8 cellular contexts compared by ENCODE assay signal in genomic region chr15:67100808-67101581, GRCh38. TPM values are rescaled to one million over a fixed set of nuclear protein-coding genes. Genes with fewer than 3 reads are reported as not detected.
DNase-seq lines count a peak whose midpoint lies in the region; ATAC-seq and TF ChIP-seq lines count a peak whose summit lies in the region.

No MANE protein-coding gene starts in this region.

- H3K36me3 ChIP-seq in left ventricle myocardium inferior = no peaks in the 10 kb centered on the region

- ATAC-seq in GM18873 (IDR thresholded peaks at IDR 0.05; ENCODE audit: low FRiP score, unreplicated experiment) (peak; percentile 73), HG02852 (IDR thresholded peaks at IDR 0.05; ENCODE audit: unreplicated experiment) (peak; percentile 73)

- peaks cover 85% of the 10 kb centered on the region for H3K4me1 ChIP-seq in left ventricle myocardium inferior

- H3K27ac Mint-ChIP-seq in activated CD4-positive, alpha-beta T cell treated with anti-CD3 and anti-CD28 coated beads, Interleukin-2, amount 10 ng/mL, durations not matched to agents 24 days and 14 days = no peak overlapping the region

- no peak overlapping the region for H3K4me3 ChIP-seq in left ventricle myocardium inferior

- H3K4me3 Mint-ChIP-seq in activated CD4-positive, alpha-beta T cell treated with anti-CD3 and anti-CD28 coated beads, Interleukin-2, amount 10 ng/mL, durations not matched to agents 24 days and 14 days = no peak overlapping the region

- H3K27ac ChIP-seq in left ventricle myocardium inferior (replicated peaks) = no peak overlapping the region

- H3K27me3 Mint-ChIP-seq in activated CD4-positive, alpha-beta T cell treated with anti-CD3 and anti-CD28 coated beads, Interleukin-2, amount 10 ng/mL, durations not matched to agents 24 days and 14 days = no peaks in the 10 kb centered on the region

- peak; percentile 88 for DNase-seq in activated CD4-positive, alpha-beta T cell treated with anti-CD3 and anti-CD28 coated beads, Interleukin-2, amount 10 ng/mL, durations not matched to agents 24 days and 14 days
- peak; percentile 71 to 80 for DNase-seq in stimulated activated CD4-positive, alpha-beta T cell treated with anti-CD3 and anti-CD28 coated beads, Interleukin-15, amount 100 ng/mL, for 48 hours (ENCODE audit: low read depth in 2 of 2)
- DNase-seq in left ventricle myocardium inferior = no peak
- DNase-seq in NCI-H1048 (lab: John Stamatoyannopoulos, UW) = no peak
- DNase-seq in dermis blood vessel endothelial cell = no peak
- no peak for DNase-seq in NCI-H146 (lab: John Stamatoyannopoulos, UW)

- TF ChIP-seq CTCF in left ventricle myocardium inferior (IDR thresholded peaks at IDR 0.05; ENCODE audit: borderline replicate concordance) = no peak

- H3K9me3 Mint-ChIP-seq in activated CD4-positive, alpha-beta T cell treated with anti-CD3 and anti-CD28 coated beads, Interleukin-2, amount 10 ng/mL, durations not matched to agents 24 days and 14 days = peaks cover under 1% of the 10 kb centered on the region

- H3K36me3 Mint-ChIP-seq in activated CD4-positive, alpha-beta T cell treated with anti-CD3 and anti-CD28 coated beads, Interleukin-2, amount 10 ng/mL, durations not matched to agents 24 days and 14 days (ENCODE audit: low read depth) = peaks cover 47% of the 10 kb centered on the region

- no peaks in the 10 kb centered on the region for H3K9me3 ChIP-seq in left ventricle myocardium inferior (replicated peaks)

- peaks cover 60% of the 10 kb centered on the region for H3K4me1 Mint-ChIP-seq in activated CD4-positive, alpha-beta T cell treated with anti-CD3 and anti-CD28 coated beads, Interleukin-2, amount 10 ng/mL, durations not matched to agents 24 days and 14 days

- no peaks in the 10 kb centered on the region for H3K27me3 ChIP-seq in left ventricle myocardium inferior (ENCODE audit: low read depth)

- intact Hi-C loops in activated CD4-positive, alpha-beta T cell treated with anti-CD3 and anti-CD28 coated beads, Interleukin-2, amount 10 ng/mL, durations not matched to agents 24 days and 14 days (cut with micrococcal nuclease) = loop anchor here (1.0 to 2.0 kb wide), 7 partner anchors 10 to 206 kb away; no protein-coding TSS in a partner anchor
- intact Hi-C loops in left ventricle myocardium inferior (cut with micrococcal nuclease) = no loop called here

RNA-seq across cellular contexts. Expression of gene SMAD3, which starts 35.6 kb away (rescaled TPM):
- 59.9 and 61.6 TPM in 2 replicates for total RNA-seq in activated CD4-positive, alpha-beta T cell treated with anti-CD3 and anti-CD28 coated beads, Interleukin-2, amount 10 ng/mL, durations not matched to agents 24 days and 14 days
- total RNA-seq in left ventricle myocardium inferior = 18.8 TPM
- total RNA-seq in dermis blood vessel endothelial cell = 16.5 and 29.9 TPM in 2 replicates

Comparison
In these comparisons a context has a peak if more than half of its experiments do, and no peak if none do; other contexts are left out.
1. DNase-seq: peak in activated CD4-positive, alpha-beta T cell treated with anti-CD3 and anti-CD28 coated beads, Interleukin-2, amount 10 ng/mL, durations not matched to agents 24 days and 14 days (single experiment) and stimulated activated CD4-positive, alpha-beta T cell treated with anti-CD3 and anti-CD28 coated beads, Interleukin-15, amount 100 ng/mL, for 48 hours (2 of 2); none in left ventricle myocardium inferior (single experiment), NCI-H1048 (single experiment), dermis blood vessel endothelial cell (single experiment) and NCI-H146 (single experiment).